9 cellular contexts compared by ENCODE assay signal in genomic region chrX:55159556-55159955, GRCh38.
DNase-seq lines count a peak whose midpoint lies in the region; ATAC-seq and TF ChIP-seq lines count a peak whose summit lies in the region.
"Had no signal": no experiment of that assay in that cellular context is flagged by ENCODE, and none has a peak within 500 bp of the region (broad histone marks: within the 10 kb centered on the region; RNA-seq: fewer than 3 reads in every experiment).

No MANE protein-coding gene starts in this region.

- DNase-seq in activated T-cell treated with anti-CD3 and anti-CD28 coated beads, Interleukin-2, amount 50 U/mL, for 72 hours: no peak
- no peak for DNase-seq in activated T-cell treated with anti-CD3 and anti-CD28 coated beads, Interleukin-2, amount 50 U/mL, for 48 hours
- DNase-seq in NB4 (ENCODE audit: low read depth): peak; percentile 7
- peak; percentile 0 for DNase-seq in cerebellar cortex (ENCODE audit: low spot score)
- no peak for DNase-seq in stimulated activated effector memory CD8-positive, alpha-beta T cell treated with anti-CD3 and anti-CD28 coated beads, Interleukin-12 subunit alpha, Interleukin-12 subunit beta, amount 100 ng/mL, for 72 hours (ENCODE audit: low spot score in 2 of 2)
- no peak for DNase-seq in epidermal melanocyte (ENCODE audit: insufficient read length, low spot score)
- no peak for DNase-seq in heart left ventricle
- DNase-seq: stimulated activated CD4-positive, alpha-beta T cell treated with anti-CD3 and anti-CD28 coated beads, Interleukin-12 subunit alpha, Interleukin-12 subunit beta, amount 100 ng/mL, for 4 hours had no signal

- ATAC-seq in activated T-cell treated with anti-CD3 and anti-CD28 coated beads, Interleukin-2, amount 50 U/mL, for 72 hours (replicated peaks in 1 of 2): no peak
- no peak for ATAC-seq in stimulated activated effector memory CD8-positive, alpha-beta T cell treated with anti-CD3 and anti-CD28 coated beads, Interleukin-12 subunit alpha, Interleukin-12 subunit beta, amount 100 ng/mL, for 72 hours
- no peak for ATAC-seq in HG03135 (IDR thresholded peaks at IDR 0.05; ENCODE audit: unreplicated experiment)
- no peak for ATAC-seq in heart left ventricle

- H3K9me3 Mint-ChIP-seq in activated T-cell treated with anti-CD3 and anti-CD28 coated beads, Interleukin-2, amount 50 U/mL, for 72 hours: no peaks in the 10 kb centered on the region
- H3K9me3 Mint-ChIP-seq in stimulated activated effector memory CD8-positive, alpha-beta T cell treated with anti-CD3 and anti-CD28 coated beads, Interleukin-12 subunit alpha, Interleukin-12 subunit beta, amount 100 ng/mL, for 72 hours: no peaks in the 10 kb centered on the region

- peaks cover 0 to 5% (median 0%) of the 10 kb centered on the region in 12 donors for H3K9me3 ChIP-seq in heart left ventricle

- WGBS in heart left ventricle, 4 donors: 58 to 79% (median 71%) methylated on average over 3 of the region's 3 CpGs

- no peak for TF ChIP-seq POLR2A in NB4 (IDR thresholded peaks at IDR 0.05; ENCODE audit: extremely low read depth, insufficient read length)
- TF ChIP-seq POLR2A in heart left ventricle (IDR thresholded peaks at IDR 0.05): no peak

- intact Hi-C loops in heart left ventricle (cut with DNase I): loop anchor here in 1 of 10 donors (10.0 kb wide), 1 partner anchor 1405 kb away; the partner anchor contains the start of gene UBQLN2

- H3K4me3 ChIP-seq in NB4 (ENCODE audit: low read depth, low read length) (peak overlapping the region; percentile 83), heart left ventricle (no peak overlapping the region)

- H3K27me3 ChIP-seq in heart left ventricle: peaks cover 0 to 14% (median 0%) of the 10 kb centered on the region in 9 donors

- H3K36me3 Mint-ChIP-seq in activated T-cell treated with anti-CD3 and anti-CD28 coated beads, Interleukin-2, amount 50 U/mL, for 72 hours (ENCODE audit: insufficient read depth in 2 of 2): peaks cover 3 to 6% of the 10 kb centered on the region in 2 donors
- peaks cover 18% of the 10 kb centered on the region for H3K36me3 Mint-ChIP-seq in stimulated activated effector memory CD8-positive, alpha-beta T cell treated with anti-CD3 and anti-CD28 coated beads, Interleukin-12 subunit alpha, Interleukin-12 subunit beta, amount 100 ng/mL, for 72 hours

- H3K27ac ChIP-seq in heart left ventricle: no peak overlapping the region

- peaks cover 0 to 12% (median 0%) of the 10 kb centered on the region in 12 donors for H3K4me1 ChIP-seq in heart left ventricle

- peak overlapping the region; percentile 92 to 95 for H3K4me3 Mint-ChIP-seq in activated T-cell treated with anti-CD3 and anti-CD28 coated beads, Interleukin-2, amount 50 U/mL, for 72 hours
- H3K4me3 Mint-ChIP-seq in stimulated activated effector memory CD8-positive, alpha-beta T cell treated with anti-CD3 and anti-CD28 coated beads, Interleukin-12 subunit alpha, Interleukin-12 subunit beta, amount 100 ng/mL, for 72 hours: peak overlapping the region; percentile 86

- H3K4me1 Mint-ChIP-seq in activated T-cell treated with anti-CD3 and anti-CD28 coated beads, Interleukin-2, amount 50 U/mL, for 72 hours (ENCODE audit: low read depth): peaks cover 4% of the 10 kb centered on the region
- peaks cover 20% of the 10 kb centered on the region for H3K4me1 Mint-ChIP-seq in stimulated activated effector memory CD8-positive, alpha-beta T cell treated with anti-CD3 and anti-CD28 coated beads, Interleukin-12 subunit alpha, Interleukin-12 subunit beta, amount 100 ng/mL, for 72 hours

- H3K36me3 ChIP-seq in heart left ventricle: peaks cover 0 to 17% (median 0%) of the 10 kb centered on the region in 9 donors

- TF ChIP-seq CTCF in NB4 (IDR thresholded peaks at IDR 0.05; ENCODE audit: low read depth, low read length) (no peak), heart left ventricle (IDR thresholded peaks at IDR 0.05) (no peak)

- peaks cover 24% of the 10 kb centered on the region for H3K27me3 Mint-ChIP-seq in activated T-cell treated with anti-CD3 and anti-CD28 coated beads, Interleukin-2, amount 50 U/mL, for 72 hours (ENCODE audit: low read depth)

- H3K27ac Mint-ChIP-seq in activated T-cell treated with anti-CD3 and anti-CD28 coated beads, Interleukin-2, amount 50 U/mL, for 72 hours: peak overlapping the region; percentile 20
- no peak overlapping the region for H3K27ac Mint-ChIP-seq in stimulated activated effector memory CD8-positive, alpha-beta T cell treated with anti-CD3 and anti-CD28 coated beads, Interleukin-12 subunit alpha, Interleukin-12 subunit beta, amount 100 ng/mL, for 72 hours

Comparison
In these comparisons a context has a peak if more than half of its experiments do, and no peak if none do; other contexts are left out.
1. DNase-seq: peak in NB4 (single experiment) and cerebellar cortex (single experiment); none in activated T-cell treated with anti-CD3 and anti-CD28 coated beads, Interleukin-2, amount 50 U/mL, for 72 hours (0 of 2), activated T-cell treated with anti-CD3 and anti-CD28 coated beads, Interleukin-2, amount 50 U/mL, for 48 hours (0 of 2), stimulated activated effector memory CD8-positive, alpha-beta T cell treated with anti-CD3 and anti-CD28 coated beads, Interleukin-12 subunit alpha, Interleukin-12 subunit beta, amount 100 ng/mL, for 72 hours (0 of 2), epidermal melanocyte (single experiment) and heart left ventricle (0 of 5).